15 cellular contexts compared by ENCODE assay signal in genomic region chr12:132447731-132448452, GRCh38.
"Had no signal": no experiment of that assay in that cellular context is flagged by ENCODE, and none has a peak within 500 bp of the region (broad histone marks: within the 10 kb centered on the region; RNA-seq: fewer than 3 reads in every experiment).

No MANE protein-coding gene starts in this region.

- H3K4me3 ChIP-seq: cardiac muscle cell, gastroesophageal sphincter, heart right ventricle, lung, pancreas had no signal

- DNase-seq: activated CD4-positive, alpha-beta T cell treated with anti-CD3 and anti-CD28 coated beads, Interleukin-2, amount 50 U/mL, for 1 hour; activated naive CD4-positive, alpha-beta T cell treated with Interleukin-2 at 50 U/mL for 16 hours; activated T-cell treated with anti-CD3 and anti-CD28 coated beads for 4 hours; erythroblast; heart right ventricle; left cardiac atrium; stimulated activated CD4-positive, alpha-beta T cell treated with anti-CD3 and anti-CD28 coated beads, Interleukin-2, amount 100 ng/mL, for 48 hours; stimulated activated naive CD4-positive, alpha-beta T cell treated with Interleukin-2 at 50 U/mL for 16 hours; trophoblast cell had no signal

- H3K27ac ChIP-seq: cardiac muscle cell, gastroesophageal sphincter, heart right ventricle, pancreas had no signal

- H3K9me3 Mint-ChIP-seq: activated T-helper 17 cell treated with anti-CD3 and anti-CD28 coated beads, Interleukin-2, amount 50 U/mL, for 72 hours; mesothelial cell of epicardium had no signal

- ATAC-seq: activated T-helper 17 cell treated with anti-CD3 and anti-CD28 coated beads, Interleukin-2, amount 50 U/mL, for 72 hours; left cardiac atrium; pancreas had no signal

- H3K4me3 Mint-ChIP-seq: activated T-helper 17 cell treated with anti-CD3 and anti-CD28 coated beads, Interleukin-2, amount 50 U/mL, for 72 hours; mesothelial cell of epicardium had no signal

- H3K4me1 ChIP-seq: pancreas had no signal

- H3K36me3 Mint-ChIP-seq: mesothelial cell of epicardium had no signal

- H3K27ac Mint-ChIP-seq: activated T-helper 17 cell treated with anti-CD3 and anti-CD28 coated beads, Interleukin-2, amount 50 U/mL, for 72 hours; mesothelial cell of epicardium had no signal

- H3K27me3 ChIP-seq: pancreas had no signal

- H3K9me3 ChIP-seq: gastroesophageal sphincter, heart right ventricle, pancreas had no signal

- H3K36me3 ChIP-seq: cardiac muscle cell, gastroesophageal sphincter, heart right ventricle, pancreas had no signal
